In genomic region chr7:108528183-108528712, GRCh38 we compare ENCODE assay signal across 13 cellular contexts. TPM values are rescaled to one million over a fixed set of nuclear protein-coding genes. Genes with fewer than 3 reads are reported as not detected.
A peak's percentile ranks its signal among the peaks of the same experiment; 100 is the strongest.
DNase-seq lines count a peak whose midpoint lies in the region; ATAC-seq and TF ChIP-seq lines count a peak whose summit lies in the region.
"Had no signal": no experiment of that assay in that cellular context is flagged by ENCODE, and none has a peak within 500 bp of the region (broad histone marks: within the 10 kb centered on the region; RNA-seq: fewer than 3 reads in every experiment).

No MANE protein-coding gene starts in this region.

- DNase-seq in DMS79 treated with DMSO at 0.1 percent for 48 hours (lab: John Stamatoyannopoulos, UW) (peak; percentile 8), DMS79 (lab: John Stamatoyannopoulos, UW) (no peak), NCI-H2196 (lab: John Stamatoyannopoulos, UW; ENCODE audit: unreplicated experiment) (peak; percentile 47), epithelial cell of esophagus (ENCODE audit: low read depth) (peak; percentile 90), neuronal stem cell (ENCODE audit: low spot score) (no peak), putamen (ENCODE audit: low spot score) (no peak), KBM-7 (no peak)
- DNase-seq: 8988T, NCI-H446 treated with DMSO at 0.1 percent for 48 hours, RPMI8226, small intestine, upper lobe of left lung had no signal

- H3K4me1 ChIP-seq in neuronal stem cell (ENCODE audit: control insufficient read depth in 2 of 2, insufficient read depth in 1 of 2, low read depth in 1 of 2, low read length in 2 of 2), result peaks cover 6 to 15% of the 10 kb centered on the region in 2 donors

- H3K4me3 ChIP-seq in epithelial cell of esophagus (ENCODE audit: low read length) (no peak overlapping the region), neuronal stem cell (ENCODE audit: low read length in 2 of 2) (no peak overlapping the region)
- H3K4me3 ChIP-seq: upper lobe of left lung had no signal

- no peak overlapping the region for H4K8ac ChIP-seq in neuronal stem cell (ENCODE audit: low read depth, low read length)

- no peak overlapping the region for H2BK5ac ChIP-seq in neuronal stem cell (ENCODE audit: low read length)

- H3K18ac ChIP-seq in neuronal stem cell (ENCODE audit: low read length), result no peak overlapping the region

- H2AFZ ChIP-seq in neuronal stem cell (ENCODE audit: low read length), result peak overlapping the region; percentile 70

- H2BK15ac ChIP-seq in neuronal stem cell (ENCODE audit: low read length), result no peak overlapping the region

- no peak overlapping the region for H3K4me2 ChIP-seq in neuronal stem cell (ENCODE audit: insufficient read depth, low read length, poor library complexity, severe bottlenecking)

- H2AK5ac ChIP-seq in neuronal stem cell (ENCODE audit: low read depth, low read length), result no peak overlapping the region

- H3K36me3 ChIP-seq in neuronal stem cell (replicated peaks in 1 of 2; ENCODE audit: control insufficient read depth in 2 of 2, insufficient read depth in 2 of 2, low read length in 2 of 2), result no peaks in the 10 kb centered on the region
- H3K36me3 ChIP-seq: upper lobe of left lung had no signal

- no peaks in the 10 kb centered on the region for H3K27me3 ChIP-seq in neuronal stem cell (ENCODE audit: control insufficient read depth in 3 of 3, insufficient read depth in 3 of 3, low read depth in 1 of 3, low read length in 3 of 3)
- H3K27me3 ChIP-seq: upper lobe of left lung had no signal

- no CpG with 5 or more reads among the region's 6 CpGs for WGBS in neuronal stem cell (ENCODE audit: extremely low coverage in 2 of 2, insufficient read length in 2 of 2, insufficient replicate concordance in 1 of 2), 2 donors

- H2BK120ac ChIP-seq in neuronal stem cell (ENCODE audit: low read depth, low read length), result no peak overlapping the region

- no peak overlapping the region for H3K14ac ChIP-seq in neuronal stem cell (ENCODE audit: low read length)

- no peak overlapping the region for H3K27ac ChIP-seq in neuronal stem cell (replicated peaks; ENCODE audit: low read length)
- H3K27ac ChIP-seq: upper lobe of left lung had no signal

- no peak for ATAC-seq in HG03457 (IDR thresholded peaks at IDR 0.05; ENCODE audit: unreplicated experiment)

- H3K23ac ChIP-seq in neuronal stem cell (ENCODE audit: low read depth, low read length, poor library complexity), result no peak overlapping the region

- TF ChIP-seq CTCF in epithelial cell of esophagus (IDR thresholded peaks at IDR 0.05; ENCODE audit: insufficient read depth, low read depth, low read length, missing control alignments), result no peak

- H3K9me3 ChIP-seq in neuronal stem cell (replicated peaks in 1 of 2; ENCODE audit: control insufficient read depth in 2 of 2, insufficient read depth in 1 of 2, low read depth in 1 of 2, low read length in 2 of 2), result no peaks in the 10 kb centered on the region
- H3K9me3 ChIP-seq: upper lobe of left lung had no signal

- no peak overlapping the region for H2BK12ac ChIP-seq in neuronal stem cell (ENCODE audit: low read length)

- in situ Hi-C loops in KBM-7 (cut with MboI; ENCODE audit: low pct_unique_long_range_greater_than_20kb, low sequenced_read_pairs), result no loop called here

- H3K4ac ChIP-seq in neuronal stem cell (ENCODE audit: low read length), result no peak overlapping the region

- H3K9ac ChIP-seq in neuronal stem cell (ENCODE audit: low read depth, low read length, poor library complexity), result no peak overlapping the region

- H3K79me1 ChIP-seq in neuronal stem cell (ENCODE audit: low read depth, low read length), result peaks cover 1% of the 10 kb centered on the region

- no peak overlapping the region for H4K91ac ChIP-seq in neuronal stem cell (ENCODE audit: low read depth, low read length, poor library complexity)

RNA-seq across cellular contexts. Expression of gene PNPLA8, which starts 2.3 kb away (rescaled TPM):
- polyA plus RNA-seq in neuronal stem cell (2013, experiment 1 of 2), result 16.0 TPM
- 16.5 TPM for polyA plus RNA-seq in neuronal stem cell (2013, experiment 2 of 2)

RNA-seq across cellular contexts. Expression of gene THAP5, which starts 41.3 kb away (rescaled TPM):
- 28.5 TPM for polyA plus RNA-seq in neuronal stem cell (2013, experiment 1 of 2)
- polyA plus RNA-seq in neuronal stem cell (2013, experiment 2 of 2), result 31.2 TPM

RNA-seq across cellular contexts. Expression of gene DNAJB9, which starts 41.4 kb away (rescaled TPM):
- 14.3 TPM for polyA plus RNA-seq in neuronal stem cell (2013, experiment 1 of 2)
- 13.6 TPM for polyA plus RNA-seq in neuronal stem cell (2013, experiment 2 of 2)

Comparison
In these comparisons a context has a peak if more than half of its experiments do, and no peak if none do; other contexts are left out.
1. DNase-seq: peak in DMS79 treated with DMSO at 0.1 percent for 48 hours (single experiment), NCI-H2196 (single experiment) and epithelial cell of esophagus (single experiment); none in DMS79 (single experiment), neuronal stem cell (single experiment), putamen (single experiment) and KBM-7 (single experiment).